ENCODE assay signal across 15 cellular contexts in genomic region chr11:35046606-35047005, GRCh38.
DNase-seq lines count a peak whose midpoint lies in the region; ATAC-seq and TF ChIP-seq lines count a peak whose summit lies in the region.
"Had no signal": no experiment of that assay in that cellular context is flagged by ENCODE, and none has a peak within 500 bp of the region (broad histone marks: within the 10 kb centered on the region; RNA-seq: fewer than 3 reads in every experiment).

No MANE protein-coding gene starts in this region.

- no peak for TF ChIP-seq CTCF in VCaP (conservative IDR thresholded peaks at IDR 0.05)
- TF ChIP-seq CTCF in HFFc6 (IDR thresholded peaks at IDR 0.05), result no peak

- no peaks in the 10 kb centered on the region for H3K27me3 Mint-ChIP-seq in activated naive CD4-positive, alpha-beta T cell treated with anti-CD3 and anti-CD28 coated beads, Interleukin-2, amount 10 ng/mL, durations not matched to agents 7 days and 5 days
- no peaks in the 10 kb centered on the region for H3K27me3 Mint-ChIP-seq in dendritic cell treated with granulocyte-macrophage colony-stimulating factor and Interleukin-4, amounts not matched to agents 40 ng/mL and 50 ng/mL, for 4 days
- H3K27me3 Mint-ChIP-seq in T-helper 2 cell treated with Interferon-gamma antibody and Interleukin-4, amounts not matched to agents 5 μg/mL and 100 μg/mL, for 36 hours (ENCODE audit: low read depth), result peaks cover 20% of the 10 kb centered on the region
- no peaks in the 10 kb centered on the region for H3K27me3 Mint-ChIP-seq in HFFc6 (ENCODE audit: insufficient read depth)

- no peak for ATAC-seq in GM21529 (IDR thresholded peaks at IDR 0.05; ENCODE audit: unreplicated experiment)
- ATAC-seq: left ventricle myocardium superior had no signal

- H3K4me3 Mint-ChIP-seq in activated naive CD4-positive, alpha-beta T cell treated with anti-CD3 and anti-CD28 coated beads, Interleukin-2, amount 10 ng/mL, durations not matched to agents 7 days and 5 days, result no peak overlapping the region
- H3K4me3 Mint-ChIP-seq in dendritic cell treated with granulocyte-macrophage colony-stimulating factor and Interleukin-4, amounts not matched to agents 40 ng/mL and 50 ng/mL, for 4 days, result no peak overlapping the region
- H3K4me3 Mint-ChIP-seq in T-helper 2 cell treated with Interferon-gamma antibody and Interleukin-4, amounts not matched to agents 5 μg/mL and 100 μg/mL, for 36 hours, result no peak overlapping the region
- no peak overlapping the region for H3K4me3 Mint-ChIP-seq in HFFc6

- peaks cover 94% of the 10 kb centered on the region for H3K4me1 Mint-ChIP-seq in activated naive CD4-positive, alpha-beta T cell treated with anti-CD3 and anti-CD28 coated beads, Interleukin-2, amount 10 ng/mL, durations not matched to agents 7 days and 5 days
- peaks cover 69% of the 10 kb centered on the region for H3K4me1 Mint-ChIP-seq in dendritic cell treated with granulocyte-macrophage colony-stimulating factor and Interleukin-4, amounts not matched to agents 40 ng/mL and 50 ng/mL, for 4 days (ENCODE audit: low read depth)
- peaks cover 63% of the 10 kb centered on the region for H3K4me1 Mint-ChIP-seq in T-helper 2 cell treated with Interferon-gamma antibody and Interleukin-4, amounts not matched to agents 5 μg/mL and 100 μg/mL, for 36 hours (ENCODE audit: low read depth)
- H3K4me1 Mint-ChIP-seq in HFFc6 (ENCODE audit: low read depth), result peaks cover 27% of the 10 kb centered on the region

- CTCF ChIA-PET in activated naive CD4-positive, alpha-beta T cell treated with anti-CD3 and anti-CD28 coated beads, Interleukin-2, amount 10 ng/mL, durations not matched to agents 7 days and 5 days (lab: Charles Lee), result interaction anchor here (0.7 to 2.7 kb wide), 8 partner anchors 12 to 259 kb away, joined by 3 to 7 read pairs (median 3); no protein-coding TSS in a partner anchor

- DNase-seq in activated naive CD4-positive, alpha-beta T cell treated with anti-CD3 and anti-CD28 coated beads, Interleukin-2, amount 10 ng/mL, durations not matched to agents 7 days and 5 days, result no peak
- DNase-seq in activated naive CD4-positive, alpha-beta T cell treated with Interleukin-2 at 50 U/mL for 16 hours, result no peak
- no peak for DNase-seq in T-helper 2 cell treated with Interferon-gamma antibody and Interleukin-4, amounts not matched to agents 5 μg/mL and 100 μg/mL, for 36 hours (ENCODE audit: low spot score)
- no peak for DNase-seq in glomerular visceral epithelial cell (ENCODE audit: extremely low spot score)
- no peak for DNase-seq in HFFc6
- DNase-seq: amniotic stem cell; dermis blood vessel endothelial cell; DMS79 treated with DMSO at 0.1 percent for 48 hours; left ventricle myocardium superior; NCI-H748 treated with DMSO at 0.1 percent for 48 hours; Right ventricle myocardium superior; stimulated activated CD4-positive, alpha-beta T cell treated with anti-CD3 and anti-CD28 coated beads, Interleukin-4, amount 100 ng/mL, for 24 hours had no signal

- peak overlapping the region; percentile 86 for H3K27ac Mint-ChIP-seq in activated naive CD4-positive, alpha-beta T cell treated with anti-CD3 and anti-CD28 coated beads, Interleukin-2, amount 10 ng/mL, durations not matched to agents 7 days and 5 days
- peak overlapping the region; percentile 88 for H3K27ac Mint-ChIP-seq in dendritic cell treated with granulocyte-macrophage colony-stimulating factor and Interleukin-4, amounts not matched to agents 40 ng/mL and 50 ng/mL, for 4 days
- H3K27ac Mint-ChIP-seq in T-helper 2 cell treated with Interferon-gamma antibody and Interleukin-4, amounts not matched to agents 5 μg/mL and 100 μg/mL, for 36 hours, result no peak overlapping the region
- no peak overlapping the region for H3K27ac Mint-ChIP-seq in HFFc6

- H3K9me3 Mint-ChIP-seq in activated naive CD4-positive, alpha-beta T cell treated with anti-CD3 and anti-CD28 coated beads, Interleukin-2, amount 10 ng/mL, durations not matched to agents 7 days and 5 days, result peaks cover 23% of the 10 kb centered on the region
- no peaks in the 10 kb centered on the region for H3K9me3 Mint-ChIP-seq in dendritic cell treated with granulocyte-macrophage colony-stimulating factor and Interleukin-4, amounts not matched to agents 40 ng/mL and 50 ng/mL, for 4 days
- H3K9me3 Mint-ChIP-seq in T-helper 2 cell treated with Interferon-gamma antibody and Interleukin-4, amounts not matched to agents 5 μg/mL and 100 μg/mL, for 36 hours, result peaks cover 21% of the 10 kb centered on the region
- peaks cover 7% of the 10 kb centered on the region; the same call in 1 of the 2 replicates for H3K9me3 Mint-ChIP-seq in HFFc6

- intact Hi-C loops in dendritic cell treated with granulocyte-macrophage colony-stimulating factor and Interleukin-4, amounts not matched to agents 40 ng/mL and 50 ng/mL, for 4 days (cut with micrococcal nuclease), result loop anchor here (5.0 kb wide), 1 partner anchor 36 kb away; no protein-coding TSS in a partner anchor

- H3K36me3 Mint-ChIP-seq in activated naive CD4-positive, alpha-beta T cell treated with anti-CD3 and anti-CD28 coated beads, Interleukin-2, amount 10 ng/mL, durations not matched to agents 7 days and 5 days, result peaks cover 35% of the 10 kb centered on the region
- peaks cover 6% of the 10 kb centered on the region for H3K36me3 Mint-ChIP-seq in dendritic cell treated with granulocyte-macrophage colony-stimulating factor and Interleukin-4, amounts not matched to agents 40 ng/mL and 50 ng/mL, for 4 days (ENCODE audit: low read depth)
- peaks cover 27% of the 10 kb centered on the region for H3K36me3 Mint-ChIP-seq in T-helper 2 cell treated with Interferon-gamma antibody and Interleukin-4, amounts not matched to agents 5 μg/mL and 100 μg/mL, for 36 hours (ENCODE audit: low read depth)
- H3K36me3 Mint-ChIP-seq in HFFc6 (ENCODE audit: low read depth), result peaks cover 18% of the 10 kb centered on the region

- H3K27ac ChIP-seq in VCaP, result peak overlapping the region; percentile 63

Comparison
In these comparisons a context has a peak if more than half of its experiments do, and no peak if none do; other contexts are left out.
1. H3K27ac Mint-ChIP-seq: peak in activated naive CD4-positive, alpha-beta T cell treated with anti-CD3 and anti-CD28 coated beads, Interleukin-2, amount 10 ng/mL, durations not matched to agents 7 days and 5 days (single experiment) and dendritic cell treated with granulocyte-macrophage colony-stimulating factor and Interleukin-4, amounts not matched to agents 40 ng/mL and 50 ng/mL, for 4 days (single experiment); none in T-helper 2 cell treated with Interferon-gamma antibody and Interleukin-4, amounts not matched to agents 5 μg/mL and 100 μg/mL, for 36 hours (single experiment) and HFFc6 (single experiment).